Comparison of ENCODE assay signal across 1 cellular context in genomic region chr9:108257387-108257786, GRCh38.
TF ChIP-seq lines count a peak whose summit lies in the region.

No MANE protein-coding gene starts in this region.

TF ChIP-seq in IMR-90, 13 proteins besides CTCF, POLR2A, EP300 and RAD21 (continued from another document):
- TF ChIP-seq, protein P1, sequence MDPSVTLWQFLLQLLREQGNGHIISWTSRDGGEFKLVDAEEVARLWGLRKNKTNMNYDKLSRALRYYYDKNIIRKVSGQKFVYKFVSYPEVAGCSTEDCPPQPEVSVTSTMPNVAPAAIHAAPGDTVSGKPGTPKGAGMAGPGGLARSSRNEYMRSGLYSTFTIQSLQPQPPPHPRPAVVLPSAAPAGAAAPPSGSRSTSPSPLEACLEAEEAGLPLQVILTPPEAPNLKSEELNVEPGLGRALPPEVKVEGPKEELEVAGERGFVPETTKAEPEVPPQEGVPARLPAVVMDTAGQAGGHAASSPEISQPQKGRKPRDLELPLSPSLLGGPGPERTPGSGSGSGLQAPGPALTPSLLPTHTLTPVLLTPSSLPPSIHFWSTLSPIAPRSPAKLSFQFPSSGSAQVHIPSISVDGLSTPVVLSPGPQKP (IDR thresholded peaks at IDR 0.05; ENCODE audit: borderline replicate concordance, low read depth, low read length), result no peak
- TF ChIP-seq MXI1 (IDR thresholded peaks at IDR 0.05; ENCODE audit: borderline replicate concordance, low read depth, low read length), result no peak
- TF ChIP-seq MAZ (IDR thresholded peaks at IDR 0.05; ENCODE audit: borderline replicate concordance, low read depth, low read length), result no peak
- TF ChIP-seq RCOR1 (IDR thresholded peaks at IDR 0.05; ENCODE audit: insufficient replicate concordance, low read length), result no peak
- no peak for TF ChIP-seq RFX5 (IDR thresholded peaks at IDR 0.05; ENCODE audit: low read depth, low read length)
- TF ChIP-seq CHD1 (IDR thresholded peaks at IDR 0.05; ENCODE audit: low read depth, low read length), result no peak
